In genomic region chr1:174230399-174230798, GRCh38 we compare ENCODE assay signal across 1 cellular context.
TF ChIP-seq lines count a peak whose summit lies in the region.

No MANE protein-coding gene starts in this region.

TF ChIP-seq in K562, 482 proteins besides CTCF, POLR2A, EP300 and RAD21 (continued from another document and continues in another):
- no peak for TF ChIP-seq PRDM10 (IDR thresholded peaks at IDR 0.05; ENCODE audit: partially characterized antibody)
- peak; percentile 78 for TF ChIP-seq CBFA2T2 (conservative IDR thresholded peaks at IDR 0.05)
- no peak for TF ChIP-seq TBP (optimal IDR thresholded peaks at IDR 0.05; ENCODE audit: low read depth, low read length)
- no peak for TF ChIP-seq NCOA4 (IDR thresholded peaks at IDR 0.05; ENCODE audit: partially characterized antibody)
- no peak for TF ChIP-seq C11orf30 (IDR thresholded peaks at IDR 0.05; ENCODE audit: low read depth)
- no peak for TF ChIP-seq FOXJ3 (CRISPR knock-in tag; IDR thresholded peaks at IDR 0.05)
- no peak for TF ChIP-seq ZNF644 (tag; IDR thresholded peaks at IDR 0.05; ENCODE audit: low read depth)
- no peak for TF ChIP-seq ARID3A (IDR thresholded peaks at IDR 0.05; ENCODE audit: borderline replicate concordance, low read depth, low read length)
- no peak for TF ChIP-seq NEUROD1 (IDR thresholded peaks at IDR 0.05; ENCODE audit: borderline replicate concordance, low read depth, low read length, partially characterized antibody)
- TF ChIP-seq MTA3 (IDR thresholded peaks at IDR 0.05; ENCODE audit: borderline replicate concordance), result no peak
- TF ChIP-seq USF2 (CRISPR knock-in tag; IDR thresholded peaks at IDR 0.05), result no peak
- no peak for TF ChIP-seq NR2F6 (CRISPR knock-in tag; IDR thresholded peaks at IDR 0.05)
- no peak for TF ChIP-seq SMAD3 (CRISPR knock-in tag; conservative IDR thresholded peaks at IDR 0.05)
- no peak for TF ChIP-seq CAMTA2 (CRISPR knock-in tag; conservative IDR thresholded peaks at IDR 0.05)
- TF ChIP-seq THRA (IDR thresholded peaks at IDR 0.05), result no peak
- TF ChIP-seq MGA (IDR thresholded peaks at IDR 0.05), result no peak
- TF ChIP-seq NONO (IDR thresholded peaks at IDR 0.05; ENCODE audit: low read depth in 2 of 2, low read length in 1 of 2), result no peak
- no peak for TF ChIP-seq HMBOX1 (IDR thresholded peaks at IDR 0.05)
- no peak for TF ChIP-seq ZNF444 (CRISPR knock-in tag; IDR thresholded peaks at IDR 0.05)
- TF ChIP-seq RBM17 (IDR thresholded peaks at IDR 0.05; ENCODE audit: borderline replicate concordance, low read depth, low read length), result no peak
- no peak for TF ChIP-seq EGR1 (conservative IDR thresholded peaks at IDR 0.05)
- TF ChIP-seq SFPQ (IDR thresholded peaks at IDR 0.05; ENCODE audit: low read depth, low read length), result no peak
- TF ChIP-seq ZNF511 (CRISPR knock-in tag; IDR thresholded peaks at IDR 0.05), result no peak
- no peak for TF ChIP-seq MAFF (IDR thresholded peaks at IDR 0.05; ENCODE audit: low read length)
- TF ChIP-seq PATZ1 (CRISPR knock-in tag; IDR thresholded peaks at IDR 0.05; ENCODE audit: borderline replicate concordance), result no peak
- no peak for TF ChIP-seq PYGO2 (tag; IDR thresholded peaks at IDR 0.05)
- TF ChIP-seq PHB2 (IDR thresholded peaks at IDR 0.05; ENCODE audit: low read depth), result peak; percentile 62; the same call in 1 of the 2 replicates
- no peak for TF ChIP-seq NR4A1 (CRISPR knock-in tag; IDR thresholded peaks at IDR 0.05)
- no peak for TF ChIP-seq NR4A1 (tag; IDR thresholded peaks at IDR 0.05)
